ENCODE assay signal across 18 cellular contexts in the genomic region with DNA sequence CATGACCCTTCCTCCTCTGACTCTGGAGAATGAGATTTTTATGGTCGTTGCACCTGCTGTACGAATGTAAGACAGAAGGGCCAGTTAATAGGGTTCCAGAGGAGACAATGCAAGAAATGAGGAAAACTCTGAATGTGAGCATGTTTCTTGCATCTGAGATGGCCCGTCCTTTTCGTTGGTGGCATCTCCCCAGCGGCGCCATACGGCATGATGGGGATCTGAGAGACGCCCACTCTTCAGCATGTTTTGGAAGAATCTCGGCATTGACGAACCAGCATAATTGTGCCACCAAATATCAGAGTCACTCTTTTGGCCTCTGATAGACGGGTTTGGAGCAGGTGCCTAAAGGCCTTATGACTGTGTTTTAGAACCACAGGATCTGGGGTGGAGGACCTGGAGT.
DNase-seq lines count a peak whose midpoint lies in the region; ATAC-seq, FAIRE-seq and TF ChIP-seq lines count a peak whose summit lies in the region.
"Had no signal": no experiment of that assay in that cellular context is flagged by ENCODE, and none has a peak within 500 bp of the region (broad histone marks: within the 10 kb centered on the region; RNA-seq: fewer than 3 reads in every experiment).

No MANE protein-coding gene starts in this region.

- BruUV-seq in HepG2 (replicated peaks; lab: Mats Ljungman, UMichigan): no TSS peak

- peaks cover 59% of the 10 kb centered on the region for H3K36me3 ChIP-seq in Karpas-422 (ENCODE audit: insufficient read depth, low read length)
- peaks cover 0 to 11% (median 0%) of the 10 kb centered on the region in 3 donors for H3K36me3 ChIP-seq in tibial nerve
- no peaks in the 10 kb centered on the region for H3K36me3 ChIP-seq in HepG2 (replicated peaks in 1 of 2; ENCODE audit: control insufficient read depth in 1 of 2, insufficient read depth in 2 of 2, low read length in 2 of 2)

- no peak for ATAC-seq in HepG2
- ATAC-seq: K562 had no signal

- H3K27ac ChIP-seq in Karpas-422 (ENCODE audit: low read length): peak overlapping the region; percentile 100
- H3K27ac ChIP-seq in dorsolateral prefrontal cortex: peak overlapping the region in 58 of 59 donors; percentile 26 to 98 (median 92)
- peak overlapping the region; percentile 83 to 97 (median 88) for H3K27ac ChIP-seq in tibial nerve
- H3K27ac ChIP-seq in HepG2 (ENCODE audit: extremely low read length, insufficient read depth, low read length): no peak overlapping the region

- H3K9ac ChIP-seq in Karpas-422 (ENCODE audit: low read length) (peak overlapping the region; percentile 51; the same call in 1 of the 2 replicates), HepG2 (ENCODE audit: insufficient read depth, low read depth, low read length) (no peak overlapping the region)

- H2AFZ ChIP-seq in Karpas-422 (ENCODE audit: low read length): no peak overlapping the region
- H2AFZ ChIP-seq in HepG2 (ENCODE audit: low read length): no peak overlapping the region

- WGBS in tibial nerve, 2 donors: 48 to 59% methylated on average over 11 of the region's 11 CpGs
- WGBS in HepG2 (ENCODE audit: low lambda C conversion rate): 44% methylated on average over 9 of the region's 11 CpGs

- no peak overlapping the region for H3K4me3 Mint-ChIP-seq in activated T-helper 1 cell treated with anti-CD3 and anti-CD28 coated beads, Interleukin-12 subunit alpha, Interleukin-12 subunit beta, Interleukin-2, Interleukin-4 antibody, amounts not matched to agents 30 ng/mL and 10 ng/mL and 1 ng/mL, durations not matched to agents 14 hours and 24 hours and 36 hours
- H3K4me3 Mint-ChIP-seq: CD4-positive, CD25-positive, alpha-beta regulatory T cell had no signal

- CTCF ChIA-PET in HepG2 (lab: Yijun Ruan, JAX; ENCODE audit: low intra/inter-chr PET ratio, low total read pairs): no interaction called here

- H3K27ac Mint-ChIP-seq in activated T-helper 1 cell treated with anti-CD3 and anti-CD28 coated beads, Interleukin-12 subunit alpha, Interleukin-12 subunit beta, Interleukin-2, Interleukin-4 antibody, amounts not matched to agents 30 ng/mL and 10 ng/mL and 1 ng/mL, durations not matched to agents 14 hours and 24 hours and 36 hours: no peak overlapping the region
- H3K27ac Mint-ChIP-seq: CD4-positive, CD25-positive, alpha-beta regulatory T cell had no signal

- no peak overlapping the region for H3K4me3 ChIP-seq in Karpas-422 (ENCODE audit: low read length)
- H3K4me3 ChIP-seq in dorsolateral prefrontal cortex: peak overlapping the region in 14 of 59 donors; percentile 0 to 40 (median 14)
- H3K4me3 ChIP-seq in tibial nerve: peak overlapping the region in 2 of 4 donors; percentile 13 to 29
- H3K4me3 ChIP-seq in HepG2 (replicated peaks in 1 of 3; ENCODE audit: insufficient read depth in 1 of 3, low read depth in 2 of 3, low read length in 3 of 3): no peak overlapping the region
- H3K4me3 ChIP-seq: K562 had no signal

- H3K36me3 Mint-ChIP-seq in activated T-helper 1 cell treated with anti-CD3 and anti-CD28 coated beads, Interleukin-12 subunit alpha, Interleukin-12 subunit beta, Interleukin-2, Interleukin-4 antibody, amounts not matched to agents 30 ng/mL and 10 ng/mL and 1 ng/mL, durations not matched to agents 14 hours and 24 hours and 36 hours (ENCODE audit: low read depth): no peaks in the 10 kb centered on the region
- H3K36me3 Mint-ChIP-seq: CD4-positive, CD25-positive, alpha-beta regulatory T cell had no signal

- H4K20me1 ChIP-seq in Karpas-422 (ENCODE audit: insufficient read depth, low read depth, low read length): peaks cover 48% of the 10 kb centered on the region; the same call in 1 of the 2 replicates
- H4K20me1 ChIP-seq in HepG2 (ENCODE audit: insufficient read depth, low read length): no peaks in the 10 kb centered on the region

- in situ Hi-C loops in HepG2 (cut with HindIII; ENCODE audit: extremely low pct_ligation_motif_present, low pct_unique_long_range_greater_than_20kb): no loop called here

- peaks cover 78% of the 10 kb centered on the region for H3K4me1 ChIP-seq in Karpas-422 (ENCODE audit: low read length)
- peaks cover 0 to 90% (median 31%) of the 10 kb centered on the region in 4 donors for H3K4me1 ChIP-seq in tibial nerve
- H3K4me1 ChIP-seq in HepG2 (ENCODE audit: insufficient read depth, low read length): peaks cover 5% of the 10 kb centered on the region
- H3K4me1 ChIP-seq: Caco-2 had no signal

- H3K4me2 ChIP-seq in Karpas-422 (ENCODE audit: low read depth, low read length, poor library complexity, severe bottlenecking) (no peak overlapping the region), HepG2 (ENCODE audit: low read depth, low read length) (no peak overlapping the region)

- FAIRE-seq in HepG2 (lab: Jason Lieb, UNC): no peak
- FAIRE-seq: G401.6, K562 had no signal

- H3K9me2 ChIP-seq in Karpas-422 (replicated peaks; ENCODE audit: insufficient read depth, low read length): no peaks in the 10 kb centered on the region

- no peaks in the 10 kb centered on the region for H3K4me1 Mint-ChIP-seq in activated T-helper 1 cell treated with anti-CD3 and anti-CD28 coated beads, Interleukin-12 subunit alpha, Interleukin-12 subunit beta, Interleukin-2, Interleukin-4 antibody, amounts not matched to agents 30 ng/mL and 10 ng/mL and 1 ng/mL, durations not matched to agents 14 hours and 24 hours and 36 hours (ENCODE audit: low read depth)
- H3K4me1 Mint-ChIP-seq: CD4-positive, CD25-positive, alpha-beta regulatory T cell had no signal

- POLR2A ChIA-PET in HepG2 (lab: Yijun Ruan, JAX): no interaction called here

- no peaks in the 10 kb centered on the region for H3K27me3 ChIP-seq in Karpas-422 (ENCODE audit: low read length)
- H3K27me3 ChIP-seq in dorsolateral prefrontal cortex: no peaks in the 10 kb centered on the region
- H3K27me3 ChIP-seq in tibial nerve: no peaks in the 10 kb centered on the region
- peaks cover 3 to 39% of the 10 kb centered on the region in 2 experiments; a peak in 3 of 5 replicates for H3K27me3 ChIP-seq in HepG2 (ENCODE audit: control insufficient read depth in 1 of 2, insufficient read depth in 2 of 2, low read length in 2 of 2)

- no peak for DNase-seq in Karpas-422
- peak in 5 of 10 donors; percentile 64 to 80 (median 75) for DNase-seq in dorsolateral prefrontal cortex
- DNase-seq in occipital lobe (lab: John Stamatoyannopoulos, UW): peak; percentile 30
- no peak for DNase-seq in tibial nerve (ENCODE audit: low spot score in 2 of 2)
- no peak for DNase-seq in cerebellar nuclear complex (lab: John Stamatoyannopoulos, UW)
- no peak for DNase-seq in HepG2 (ENCODE audit: low spot score)
- DNase-seq in activated T-helper 1 cell treated with anti-CD3 and anti-CD28 coated beads, Interleukin-12 subunit alpha, Interleukin-12 subunit beta, Interleukin-2, Interleukin-4 antibody, amounts not matched to agents 30 ng/mL and 10 ng/mL and 1 ng/mL, durations not matched to agents 14 hours and 24 hours and 36 hours (ENCODE audit: low spot score): no peak
- DNase-seq: Caco-2; CD4-positive, CD25-positive, alpha-beta regulatory T cell; NCI-H1105 treated with DMSO at 0.1 percent for 48 hours; NCI-H187; NCI-H2107; NCI-H524; NCI-H82; OCI-M1; Right ventricle myocardium superior had no signal

- no peak for TF ChIP-seq RAD21 in HepG2 (CRISPR knock-in tag; IDR thresholded peaks at IDR 0.05)

- no peaks in the 10 kb centered on the region for H3K27me3 Mint-ChIP-seq in activated T-helper 1 cell treated with anti-CD3 and anti-CD28 coated beads, Interleukin-12 subunit alpha, Interleukin-12 subunit beta, Interleukin-2, Interleukin-4 antibody, amounts not matched to agents 30 ng/mL and 10 ng/mL and 1 ng/mL, durations not matched to agents 14 hours and 24 hours and 36 hours (ENCODE audit: insufficient read depth)
- H3K27me3 Mint-ChIP-seq: CD4-positive, CD25-positive, alpha-beta regulatory T cell had no signal

- TF ChIP-seq EP300 in tibial nerve (IDR thresholded peaks at IDR 0.05) (no peak), HepG2 (IDR thresholded peaks at IDR 0.05; ENCODE audit: low read depth in 2 of 2, low read length in 2 of 2) (no peak), HepG2 (CRISPR knock-in tag; IDR thresholded peaks at IDR 0.05; ENCODE audit: borderline replicate concordance) (no peak)

- no peaks in the 10 kb centered on the region for H3K9me3 Mint-ChIP-seq in activated T-helper 1 cell treated with anti-CD3 and anti-CD28 coated beads, Interleukin-12 subunit alpha, Interleukin-12 subunit beta, Interleukin-2, Interleukin-4 antibody, amounts not matched to agents 30 ng/mL and 10 ng/mL and 1 ng/mL, durations not matched to agents 14 hours and 24 hours and 36 hours

- intact Hi-C loops in dorsolateral prefrontal cortex (cut with DNase I) (loop anchor here (5.0 to 10.0 kb wide), 5 partner anchors 44 to 193 kb away; no protein-coding TSS in a partner anchor), HepG2 (cut with micrococcal nuclease; ENCODE audit: unreplicated experiment) (no loop called here)
- intact Hi-C loops in activated T-helper 1 cell treated with anti-CD3 and anti-CD28 coated beads, Interleukin-12 subunit alpha, Interleukin-12 subunit beta, Interleukin-2, Interleukin-4 antibody, amounts not matched to agents 30 ng/mL and 10 ng/mL and 1 ng/mL, durations not matched to agents 14 hours and 24 hours and 36 hours (cut with micrococcal nuclease): no loop called here

- TF ChIP-seq POLR2A in tibial nerve (IDR thresholded peaks at IDR 0.05): no peak
- no peak for TF ChIP-seq POLR2A in HepG2 (IDR thresholded peaks at IDR 0.05; ENCODE audit: insufficient read depth in 1 of 2, low read depth in 2 of 2, low read length in 2 of 2)

- TF ChIP-seq CTCF in dorsolateral prefrontal cortex (IDR thresholded peaks at IDR 0.05 in 54 of 56, conservative IDR thresholded peaks at IDR 0.05 in 2 of 56; ENCODE audit: low read depth in 1 of 56, partially characterized antibody in 56 of 56) (no peak), tibial nerve (IDR thresholded peaks at IDR 0.05) (no peak), HepG2 (CRISPR knock-in tag; IDR thresholded peaks at IDR 0.05) (no peak)

- H3K9me3 ChIP-seq in Karpas-422 (ENCODE audit: low read length) (no peaks in the 10 kb centered on the region), tibial nerve (no peaks in the 10 kb centered on the region), HepG2 (ENCODE audit: low read length) (no peaks in the 10 kb centered on the region)
- H3K9me3 ChIP-seq: Caco-2 had no signal

- peaks cover 80% of the 10 kb centered on the region for H3K79me2 ChIP-seq in Karpas-422 (ENCODE audit: low read length)
- H3K79me2 ChIP-seq in HepG2 (ENCODE audit: insufficient read depth, low read length): no peaks in the 10 kb centered on the region

TF ChIP-seq in HepG2, 621 proteins besides CTCF, POLR2A, EP300 and RAD21 (continues in another document):
- TF ChIP-seq ZNF674 (CRISPR knock-in tag; IDR thresholded peaks at IDR 0.05; ENCODE audit: low read depth): no peak
- no peak for TF ChIP-seq KMT2B (CRISPR knock-in tag; IDR thresholded peaks at IDR 0.05)
- no peak for TF ChIP-seq ELF3 (CRISPR knock-in tag; IDR thresholded peaks at IDR 0.05)
- no peak for TF ChIP-seq SIN3A (IDR thresholded peaks at IDR 0.05; ENCODE audit: borderline replicate concordance, low read depth, low read length)
- no peak for TF ChIP-seq RORA (CRISPR knock-in tag; IDR thresholded peaks at IDR 0.05)
- no peak for TF ChIP-seq TEAD3 (CRISPR knock-in tag; optimal IDR thresholded peaks at IDR 0.05; ENCODE audit: borderline replicate concordance)
- no peak for TF ChIP-seq FOXP1 (IDR thresholded peaks at IDR 0.05)
- TF ChIP-seq FOXP1 (CRISPR knock-in tag; IDR thresholded peaks at IDR 0.05): no peak
- no peak for TF ChIP-seq PHF5A (CRISPR knock-in tag; IDR thresholded peaks at IDR 0.05; ENCODE audit: low read depth, unreplicated experiment)

Comparison
In these comparisons a context has a peak if more than half of its experiments do, and no peak if none do; other contexts are left out.
1. intact Hi-C loops: an anchor here in dorsolateral prefrontal cortex (5.0 to 10.0 kb wide); none called in HepG2 and activated T-helper 1 cell treated with anti-CD3 and anti-CD28 coated beads, Interleukin-12 subunit alpha, Interleukin-12 subunit beta, Interleukin-2, Interleukin-4 antibody, amounts not matched to agents 30 ng/mL and 10 ng/mL and 1 ng/mL, durations not matched to agents 14 hours and 24 hours and 36 hours.